1 cellular context compared by ENCODE assay signal in the genomic region with DNA sequence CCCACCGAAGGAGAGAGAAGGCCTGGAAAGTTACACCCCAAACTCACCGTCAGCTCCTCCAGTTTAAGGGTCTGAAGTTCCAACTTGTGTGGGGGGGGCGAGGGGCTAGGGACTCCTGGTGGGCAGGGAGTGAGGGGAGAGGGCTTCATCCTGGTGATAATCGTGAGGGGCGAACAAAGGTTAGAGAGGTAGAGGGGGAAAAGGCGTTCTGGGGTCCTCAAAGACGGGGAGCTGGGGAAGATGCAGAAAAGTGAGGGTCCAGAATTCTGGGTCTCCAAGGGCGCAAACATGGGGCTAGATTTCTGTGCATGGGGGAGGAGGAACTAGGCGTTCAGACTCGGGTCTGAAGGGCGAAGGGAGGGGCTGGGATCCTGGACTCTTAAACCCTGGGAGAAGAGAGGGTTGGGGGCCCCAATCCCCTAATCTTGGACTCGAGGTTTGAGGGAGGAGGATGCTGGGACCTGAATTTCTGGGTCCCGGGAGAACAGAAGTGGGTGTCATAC.
TF ChIP-seq lines count a peak whose summit lies in the region.

No MANE protein-coding gene starts in this region.

TF ChIP-seq in GM12878, 131 proteins besides CTCF, POLR2A, EP300 and RAD21:
- TF ChIP-seq, protein P1, sequence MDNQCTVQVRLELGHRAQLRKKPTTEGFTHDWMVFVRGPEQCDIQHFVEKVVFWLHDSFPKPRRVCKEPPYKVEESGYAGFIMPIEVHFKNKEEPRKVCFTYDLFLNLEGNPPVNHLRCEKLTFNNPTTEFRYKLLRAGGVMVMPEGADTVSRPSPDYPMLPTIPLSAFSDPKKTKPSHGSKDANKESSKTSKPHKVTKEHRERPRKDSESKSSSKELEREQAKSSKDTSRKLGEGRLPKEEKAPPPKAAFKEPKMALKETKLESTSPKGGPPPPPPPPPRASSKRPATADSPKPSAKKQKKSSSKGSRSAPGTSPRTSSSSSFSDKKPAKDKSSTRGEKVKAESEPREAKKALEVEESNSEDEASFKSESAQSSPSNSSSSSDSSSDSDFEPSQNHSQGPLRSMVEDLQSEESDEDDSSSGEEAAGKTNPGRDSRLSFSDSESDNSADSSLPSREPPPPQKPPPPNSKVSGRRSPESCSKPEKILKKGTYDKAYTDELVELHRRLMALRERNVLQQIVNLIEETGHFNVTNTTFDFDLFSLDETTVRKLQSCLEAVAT (IDR thresholded peaks at IDR 0.05): 0 out of 2 replicates have a peak, but pooled peaks have one; percentile 22
- no peak for TF ChIP-seq NR2F1 (conservative IDR thresholded peaks at IDR 0.05)
- TF ChIP-seq NBN (IDR thresholded peaks at IDR 0.05): peak; percentile 17; the same call in 1 of the 2 replicates
